ENCODE assay signal across 1 cellular context in genomic region chr1:26618561-26618960, GRCh38.
TF ChIP-seq lines count a peak whose summit lies in the region.

No MANE protein-coding gene starts in this region.

TF ChIP-seq in GM23338, 12 proteins besides CTCF, POLR2A, EP300 and RAD21 (continued from another document):
- TF ChIP-seq ZNF462 (CRISPR knock-in tag; IDR thresholded peaks at IDR 0.05) = no peak
- TF ChIP-seq NANOG (IDR thresholded peaks at IDR 0.05; ENCODE audit: borderline replicate concordance) = no peak
